24 cellular contexts compared by ENCODE assay signal in the genomic region with DNA sequence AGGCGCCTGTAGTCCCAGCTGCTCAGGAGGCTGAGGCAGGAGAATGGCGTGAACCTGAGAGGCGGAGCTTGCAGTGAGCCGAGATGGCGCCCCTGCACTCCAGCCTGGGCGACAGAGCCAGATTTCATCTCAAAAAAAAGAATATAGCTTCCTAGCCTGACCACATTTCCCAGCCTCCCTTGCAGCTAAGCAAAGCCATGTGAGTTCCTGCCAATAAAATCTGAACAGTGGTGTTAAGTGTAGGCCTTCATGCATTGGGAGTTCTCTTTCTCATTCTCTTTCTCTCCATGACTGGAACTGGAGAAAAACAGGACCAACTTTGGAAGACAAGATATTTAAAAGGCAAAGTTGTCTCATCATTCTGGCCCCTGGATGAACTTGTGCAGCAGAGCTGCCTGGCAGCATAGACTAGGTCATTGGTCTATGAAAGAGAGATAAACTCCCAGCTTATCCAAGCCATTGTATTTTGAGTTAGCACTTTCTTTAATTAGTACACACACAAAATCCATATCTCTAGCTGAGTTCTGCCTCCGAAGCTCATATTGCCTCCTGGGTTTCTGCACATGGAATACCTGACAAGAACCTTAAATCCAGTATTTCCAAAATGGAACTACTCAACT.
"Had no signal": no experiment of that assay in that cellular context is flagged by ENCODE, and none has a peak within 500 bp of the region (broad histone marks: within the 10 kb centered on the region; RNA-seq: fewer than 3 reads in every experiment).

No MANE protein-coding gene starts in this region.

- DNase-seq: dermis blood vessel endothelial cell; dorsolateral prefrontal cortex; effector CD4-positive, alpha-beta T cell; effector memory CD4-positive, alpha-beta T cell; foreskin keratinocyte; gastrocnemius medialis; glutamatergic neuron; head of caudate nucleus; hypothalamus; immature natural killer cell; islet precursor cell; kidney; kidney glomerular epithelial cell; left lung; lower lobe of right lung; mesenchymal stem cell; midbrain; naive thymus-derived CD4-positive, alpha-beta T cell had no signal

- FAIRE-seq: colon, endometrium, kidney had no signal

- H3K9me3 Mint-ChIP-seq: immature natural killer cell; naive thymus-derived CD4-positive, alpha-beta T cell had no signal

- H3K4me3 Mint-ChIP-seq: immature natural killer cell; naive thymus-derived CD4-positive, alpha-beta T cell had no signal

- H3K36me3 Mint-ChIP-seq: immature natural killer cell; naive thymus-derived CD4-positive, alpha-beta T cell had no signal

- H3K4me3 ChIP-seq: coronary artery, dorsolateral prefrontal cortex, esophagus muscularis mucosa, gastrocnemius medialis, hepatocyte, left lung, lower lobe of right lung had no signal

- H3K27ac Mint-ChIP-seq: naive thymus-derived CD4-positive, alpha-beta T cell had no signal

- H3K4me1 Mint-ChIP-seq: immature natural killer cell; naive thymus-derived CD4-positive, alpha-beta T cell had no signal

- H3K36me3 ChIP-seq: esophagus muscularis mucosa, gastrocnemius medialis, left lung, lower lobe of right lung had no signal

- H3K27me3 ChIP-seq: dorsolateral prefrontal cortex, esophagus muscularis mucosa, foreskin keratinocyte, gastrocnemius medialis, hepatocyte, left lung had no signal

- H3K9me3 ChIP-seq: esophagus muscularis mucosa, gastrocnemius medialis, left lung, lower lobe of right lung had no signal

- H3K27ac ChIP-seq: coronary artery, dorsolateral prefrontal cortex, epithelial cell of prostate, esophagus muscularis mucosa, foreskin keratinocyte, gastrocnemius medialis, hepatocyte, left lung, lower lobe of right lung had no signal

- H3K4me1 ChIP-seq: gastrocnemius medialis, lower lobe of right lung had no signal
